Comparison of ENCODE assay signal across 1 cellular context in genomic region chr12:123056053-123056452, GRCh38.
TF ChIP-seq lines count a peak whose summit lies in the region.

No MANE protein-coding gene starts in this region.

TF ChIP-seq in HCT116, 20 proteins besides CTCF, POLR2A, EP300 and RAD21:
- TF ChIP-seq ZBTB33 (IDR thresholded peaks at IDR 0.05; ENCODE audit: extremely low read depth, insufficient replicate concordance, low read length), result no peak
- peak; percentile 54; the same call in 1 of the 2 replicates for TF ChIP-seq JUND (IDR thresholded peaks at IDR 0.05)
- no peak for TF ChIP-seq SRF (IDR thresholded peaks at IDR 0.05; ENCODE audit: low read depth)
- TF ChIP-seq EGR1 (IDR thresholded peaks at IDR 0.05; ENCODE audit: low read depth), result no peak
- no peak for TF ChIP-seq REST (IDR thresholded peaks at IDR 0.05; ENCODE audit: low read depth)
- peak; percentile 60 for TF ChIP-seq FOSL1 (IDR thresholded peaks at IDR 0.05; ENCODE audit: low read depth)
TF ChIP-seq in HCT116: peak in this region for 2.
